ENCODE assay signal across 8 cellular contexts in the genomic region with DNA sequence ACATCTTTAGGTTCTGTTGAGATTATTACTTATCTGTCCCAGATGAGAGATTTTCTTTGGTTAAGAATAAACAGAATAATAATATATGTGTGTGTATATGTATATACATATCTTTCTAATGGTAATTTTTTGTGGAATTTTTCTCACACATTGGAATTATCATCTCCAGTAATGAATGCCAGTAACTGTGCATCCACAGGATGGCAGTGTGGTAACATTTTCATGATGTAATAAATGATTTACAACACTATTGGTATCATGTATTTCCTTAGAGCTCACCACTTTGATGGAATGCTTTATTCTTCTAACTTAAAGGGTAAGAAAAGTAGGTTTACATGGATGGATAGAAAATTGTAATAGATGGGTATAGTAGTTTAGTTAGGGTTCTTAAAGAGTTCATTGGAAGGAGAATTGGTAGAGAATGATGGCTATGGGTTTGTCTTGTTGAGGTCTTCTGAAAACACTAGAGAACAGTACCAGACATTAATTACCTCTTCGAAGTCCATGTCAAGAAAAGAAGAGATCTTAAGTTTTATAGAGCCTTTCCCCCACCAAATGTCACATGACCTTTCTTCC.
DNase-seq lines count a peak whose midpoint lies in the region; ATAC-seq and TF ChIP-seq lines count a peak whose summit lies in the region.

No MANE protein-coding gene starts in this region.

- H3K79me2 ChIP-seq in mammary epithelial cell (ENCODE audit: insufficient read depth, low read length) = peaks cover 57% of the 10 kb centered on the region

- no TSS peak for BruUV-seq in mammary epithelial cell (replicated peaks; lab: Mats Ljungman, UMichigan)

- no peak overlapping the region for H3K9ac ChIP-seq in mammary epithelial cell (ENCODE audit: insufficient read depth, low read length)

- in situ Hi-C loops in mammary epithelial cell (cut with MboI; ENCODE audit: low sequenced_read_pairs in 2 of 2) = loop anchor here (25.0 kb wide), 1 partner anchor 527 kb away; no protein-coding TSS in a partner anchor

- H3K27ac Mint-ChIP-seq in CD14-positive monocyte = no peak overlapping the region

- whole genome bisulfite sequencing in mammary epithelial cell (ENCODE audit: low coverage, missing lambda C conversion rate) = 90% methylated on average over 1 of the region's 1 CpG

- H3K27me3 Mint-ChIP-seq in CD14-positive monocyte (ENCODE audit: low read depth in 3 of 3) = peaks cover 0 to 1% (median 0%) of the 10 kb centered on the region in 3 donors

- intact Hi-C loops in CD14-positive monocyte (cut with micrococcal nuclease) (no loop called here), mammary epithelial cell (cut with micrococcal nuclease) (loop anchor here (1.0 to 10.0 kb wide), 3 partner anchors 154 to 734 kb away; no protein-coding TSS in a partner anchor), lower lobe of right lung (cut with DNase I) (loop anchor here (5.0 kb wide), 1 partner anchor 157 kb away; no protein-coding TSS in a partner anchor)

- H3K9me3 Mint-ChIP-seq in CD14-positive monocyte = peaks cover 11 to 15% (median 14%) of the 10 kb centered on the region in 7 donors

- DNase-seq in CD14-positive monocyte (ENCODE audit: low spot score) (no peak), mammary epithelial cell (peak; percentile 36), lower lobe of right lung (no peak), NCI-H1694 treated with DMSO at 0.1 percent for 48 hours (lab: John Stamatoyannopoulos, UW) (no peak), NOMO-1 treated with DMSO at 0.1 percent for 48 hours (lab: John Stamatoyannopoulos, UW; ENCODE audit: unreplicated experiment) (no peak)

- H3K4me3 Mint-ChIP-seq in CD14-positive monocyte = no peak overlapping the region

- H3K36me3 ChIP-seq in mammary epithelial cell (ENCODE audit: insufficient read depth, low read length) (peaks cover 7% of the 10 kb centered on the region), lower lobe of right lung (no peaks in the 10 kb centered on the region)

- no peaks in the 10 kb centered on the region for H4K20me1 ChIP-seq in mammary epithelial cell (ENCODE audit: insufficient read depth, low read length)

- TF ChIP-seq CTCF in CD14-positive monocyte (IDR thresholded peaks at IDR 0.05) = peak; percentile 64
- TF ChIP-seq CTCF in mammary epithelial cell (conservative IDR thresholded peaks at IDR 0.05 in 1 of 2, IDR thresholded peaks at IDR 0.05 in 1 of 2; ENCODE audit: extremely low read depth in 1 of 2, insufficient read depth in 1 of 2, low read depth in 1 of 2, low read length in 2 of 2) = peak; percentile 48 to 64
- peak; percentile 64 for TF ChIP-seq CTCF in lower lobe of right lung (IDR thresholded peaks at IDR 0.05)

- no peak overlapping the region for H2AFZ ChIP-seq in mammary epithelial cell (ENCODE audit: low read depth, low read length)

- H3K4me2 ChIP-seq in mammary epithelial cell (ENCODE audit: insufficient read depth, low read depth, low read length) = no peak overlapping the region

- H3K9me3 ChIP-seq in mammary epithelial cell (replicated peaks; ENCODE audit: insufficient read depth, low read length) (peaks cover 6% of the 10 kb centered on the region), lower lobe of right lung (peaks cover 9% of the 10 kb centered on the region)

- no peak for TF ChIP-seq EP300 in Ishikawa (IDR thresholded peaks at IDR 0.05; ENCODE audit: borderline replicate concordance)

- H3K4me1 Mint-ChIP-seq in CD14-positive monocyte = peaks cover 8% of the 10 kb centered on the region

- TF ChIP-seq RAD21 in Ishikawa (IDR thresholded peaks at IDR 0.05; ENCODE audit: low read depth) = peak; percentile 56

- dilution Hi-C loops in mammary epithelial cell (cut with HindIII; ENCODE audit: low sequenced_read_pairs) = no loop called here

- H3K27ac ChIP-seq in mammary epithelial cell (ENCODE audit: insufficient read depth, low read depth, low read length) = no peak overlapping the region
- no peak overlapping the region for H3K27ac ChIP-seq in lower lobe of right lung

- peaks cover 25 to 36% of the 10 kb centered on the region in 2 donors for H3K36me3 Mint-ChIP-seq in CD14-positive monocyte

- ATAC-seq in lower lobe of right lung (peak; percentile 48 to 81), HG03442 (IDR thresholded peaks at IDR 0.05; ENCODE audit: unreplicated experiment) (no peak), HG03175 (IDR thresholded peaks at IDR 0.05; ENCODE audit: unreplicated experiment) (no peak)

- H3K4me1 ChIP-seq in mammary epithelial cell (ENCODE audit: insufficient read depth, low read length) = peaks cover 4% of the 10 kb centered on the region
- peaks cover 13% of the 10 kb centered on the region for H3K4me1 ChIP-seq in lower lobe of right lung

- H3K27me3 ChIP-seq in mammary epithelial cell (ENCODE audit: insufficient read depth, low read length) (no peaks in the 10 kb centered on the region), lower lobe of right lung (ENCODE audit: low read depth) (no peaks in the 10 kb centered on the region)

- CTCF ChIA-PET in mammary epithelial cell (lab: Charles Lee; ENCODE audit: low non-redundant PET) = interaction anchor here (0.7 kb wide), 1 partner anchor 565 kb away, joined by 5 read pairs; no protein-coding TSS in a partner anchor

- H3K4me3 ChIP-seq in mammary epithelial cell (replicated peaks in 1 of 3; ENCODE audit: insufficient read depth in 1 of 3, low read depth in 2 of 3, low read length in 3 of 3) = no peak overlapping the region
- H3K4me3 ChIP-seq in lower lobe of right lung = no peak overlapping the region

TF ChIP-seq in Ishikawa, 13 proteins besides CTCF, POLR2A, EP300 and RAD21:
- TF ChIP-seq, protein P1, sequence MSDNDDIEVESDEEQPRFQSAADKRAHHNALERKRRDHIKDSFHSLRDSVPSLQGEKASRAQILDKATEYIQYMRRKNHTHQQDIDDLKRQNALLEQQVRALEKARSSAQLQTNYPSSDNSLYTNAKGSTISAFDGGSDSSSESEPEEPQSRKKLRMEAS (IDR thresholded peaks at IDR 0.05) = no peak
- TF ChIP-seq, protein P2, sequence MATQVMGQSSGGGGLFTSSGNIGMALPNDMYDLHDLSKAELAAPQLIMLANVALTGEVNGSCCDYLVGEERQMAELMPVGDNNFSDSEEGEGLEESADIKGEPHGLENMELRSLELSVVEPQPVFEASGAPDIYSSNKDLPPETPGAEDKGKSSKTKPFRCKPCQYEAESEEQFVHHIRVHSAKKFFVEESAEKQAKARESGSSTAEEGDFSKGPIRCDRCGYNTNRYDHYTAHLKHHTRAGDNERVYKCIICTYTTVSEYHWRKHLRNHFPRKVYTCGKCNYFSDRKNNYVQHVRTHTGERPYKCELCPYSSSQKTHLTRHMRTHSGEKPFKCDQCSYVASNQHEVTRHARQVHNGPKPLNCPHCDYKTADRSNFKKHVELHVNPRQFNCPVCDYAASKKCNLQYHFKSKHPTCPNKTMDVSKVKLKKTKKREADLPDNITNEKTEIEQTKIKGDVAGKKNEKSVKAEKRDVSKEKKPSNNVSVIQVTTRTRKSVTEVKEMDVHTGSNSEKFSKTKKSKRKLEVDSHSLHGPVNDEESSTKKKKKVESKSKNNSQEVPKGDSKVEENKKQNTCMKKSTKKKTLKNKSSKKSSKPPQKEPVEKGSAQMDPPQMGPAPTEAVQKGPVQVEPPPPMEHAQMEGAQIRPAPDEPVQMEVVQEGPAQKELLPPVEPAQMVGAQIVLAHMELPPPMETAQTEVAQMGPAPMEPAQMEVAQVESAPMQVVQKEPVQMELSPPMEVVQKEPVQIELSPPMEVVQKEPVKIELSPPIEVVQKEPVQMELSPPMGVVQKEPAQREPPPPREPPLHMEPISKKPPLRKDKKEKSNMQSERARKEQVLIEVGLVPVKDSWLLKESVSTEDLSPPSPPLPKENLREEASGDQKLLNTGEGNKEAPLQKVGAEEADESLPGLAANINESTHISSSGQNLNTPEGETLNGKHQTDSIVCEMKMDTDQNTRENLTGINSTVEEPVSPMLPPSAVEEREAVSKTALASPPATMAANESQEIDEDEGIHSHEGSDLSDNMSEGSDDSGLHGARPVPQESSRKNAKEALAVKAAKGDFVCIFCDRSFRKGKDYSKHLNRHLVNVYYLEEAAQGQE (IDR thresholded peaks at IDR 0.05; ENCODE audit: low read depth) = no peak
- TF ChIP-seq ZBTB7A (IDR thresholded peaks at IDR 0.05; ENCODE audit: low read depth) (no peak), NFIC (IDR thresholded peaks at IDR 0.05) (no peak), FOXM1 (IDR thresholded peaks at IDR 0.05; ENCODE audit: borderline replicate concordance, low read depth) (no peak), YY1 (IDR thresholded peaks at IDR 0.05; ENCODE audit: low read depth) (no peak), TAF1 (IDR thresholded peaks at IDR 0.05; ENCODE audit: low read depth) (no peak), TCF12 (IDR thresholded peaks at IDR 0.05; ENCODE audit: low read depth) (no peak), EGR1 (IDR thresholded peaks at IDR 0.05) (no peak), CEBPB (IDR thresholded peaks at IDR 0.05) (no peak), CREB1 (IDR thresholded peaks at IDR 0.05; ENCODE audit: low read depth) (no peak), TEAD4 (IDR thresholded peaks at IDR 0.05) (no peak)
- TF ChIP-seq, protein P3, sequence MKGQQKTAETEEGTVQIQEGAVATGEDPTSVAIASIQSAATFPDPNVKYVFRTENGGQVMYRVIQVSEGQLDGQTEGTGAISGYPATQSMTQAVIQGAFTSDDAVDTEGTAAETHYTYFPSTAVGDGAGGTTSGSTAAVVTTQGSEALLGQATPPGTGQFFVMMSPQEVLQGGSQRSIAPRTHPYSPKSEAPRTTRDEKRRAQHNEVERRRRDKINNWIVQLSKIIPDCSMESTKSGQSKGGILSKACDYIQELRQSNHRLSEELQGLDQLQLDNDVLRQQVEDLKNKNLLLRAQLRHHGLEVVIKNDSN (IDR thresholded peaks at IDR 0.05) = no peak

Comparison
In these comparisons a context has a peak if more than half of its experiments do, and no peak if none do; other contexts are left out.
1. ATAC-seq: peak in lower lobe of right lung (2 of 2); none in HG03442 (single experiment) and HG03175 (single experiment).
2. intact Hi-C loops: an anchor here in mammary epithelial cell (1.0 to 10.0 kb wide) and lower lobe of right lung (5.0 kb wide); none called in CD14-positive monocyte.
3. Peak in every context shown above with its lines, with median percentiles within 50 percentile points of each other: CTCF ChIP-seq.